Comparison of ENCODE assay signal across 24 cellular contexts in the genomic region with DNA sequence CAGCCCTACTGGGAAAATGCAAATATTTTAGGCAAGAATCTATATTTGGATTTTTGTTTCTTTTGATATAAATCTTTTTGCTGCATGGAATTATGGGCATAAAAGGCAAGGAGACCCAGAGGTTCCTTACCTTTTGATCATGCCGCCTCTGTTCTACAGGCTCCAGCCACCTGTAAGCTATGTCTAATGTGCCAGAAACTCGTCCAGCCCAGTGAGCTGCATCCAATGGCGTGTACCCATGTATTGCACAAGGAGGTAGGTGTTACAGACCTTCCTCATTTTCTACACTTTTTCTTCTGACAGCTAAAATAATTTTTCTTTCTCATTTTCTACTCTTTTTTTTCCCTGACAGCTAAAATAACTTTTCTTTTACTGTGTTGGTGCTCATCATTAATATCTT.
"Had no signal": no experiment of that assay in that cellular context is flagged by ENCODE, and none has a peak within 500 bp of the region (broad histone marks: within the 10 kb centered on the region; RNA-seq: fewer than 3 reads in every experiment).

No MANE protein-coding gene starts in this region.

- H3K27me3 ChIP-seq: esophagus squamous epithelium, gastroesophageal sphincter, right lobe of liver, spleen, tibial nerve, upper lobe of right lung, vagina had no signal

- DNase-seq: effector memory CD4-positive, alpha-beta T cell; esophagus squamous epithelium; foreskin fibroblast; glutamatergic neuron; islet precursor cell; left ventricle myocardium inferior; lower lobe of right lung; mesenchymal stem cell; midbrain; occipital lobe; right lobe of liver; spleen; stimulated activated CD4-positive, alpha-beta T cell treated with anti-CD3 and anti-CD28 coated beads, Interleukin-15, amount 100 ng/mL, for 24 hours; stimulated activated CD4-positive, alpha-beta T cell treated with anti-CD3 and anti-CD28 coated beads, Interleukin-1b, Interleukin-23, amount 100 ng/mL, for 48 hours; stimulated activated CD4-positive, alpha-beta T cell treated with anti-CD3 and anti-CD28 coated beads, Interleukin-4, amount 100 ng/mL, for 24 hours; upper lobe of right lung had no signal

- H3K36me3 ChIP-seq: prostate gland had no signal

- H3K4me1 ChIP-seq: gastroesophageal sphincter, left ventricle myocardium inferior, parathyroid adenoma, prostate gland, right lobe of liver, tibial nerve had no signal

- H3K27ac ChIP-seq: esophagus squamous epithelium, gastroesophageal sphincter, left ventricle myocardium inferior, lower lobe of right lung, parathyroid adenoma, prostate gland, right lobe of liver, spleen, tibial nerve, upper lobe of right lung, vagina had no signal

- H3K27me3 Mint-ChIP-seq: natural killer cell treated with Interleukin-12 subunit alpha and Interleukin-12 subunit beta and Interleukin-15 and Interleukin-18, amount 100 ng/mL, for 72 hours; stimulated activated memory B cell treated with anti-CD40 and anti-IgM and Interleukin-4, amounts not matched to agents 10 μg/mL and 1 μg/mL and 100 μg/mL, for 72 hours; stimulated activated naive CD8-positive, alpha-beta T cell treated with anti-CD3 and anti-CD28 coated beads, Interleukin-15, Interleukin-2, amounts not matched to agents 100 ng/mL and 50 ng/mL, for 24 hours had no signal

- H3K4me1 Mint-ChIP-seq: stimulated activated memory B cell treated with anti-CD40 and anti-IgM and Interleukin-4, amounts not matched to agents 10 μg/mL and 1 μg/mL and 100 μg/mL, for 72 hours had no signal

- H3K9me3 ChIP-seq: esophagus squamous epithelium, gastroesophageal sphincter, left ventricle myocardium inferior, lower lobe of right lung, prostate gland, right lobe of liver, spleen, tibial nerve, upper lobe of right lung, vagina had no signal

- H3K4me3 Mint-ChIP-seq: natural killer cell treated with Interleukin-12 subunit alpha and Interleukin-12 subunit beta and Interleukin-15 and Interleukin-18, amount 100 ng/mL, for 72 hours; stimulated activated memory B cell treated with anti-CD40 and anti-IgM and Interleukin-4, amounts not matched to agents 10 μg/mL and 1 μg/mL and 100 μg/mL, for 72 hours; stimulated activated naive CD8-positive, alpha-beta T cell treated with anti-CD3 and anti-CD28 coated beads, Interleukin-15, Interleukin-2, amounts not matched to agents 100 ng/mL and 50 ng/mL, for 24 hours had no signal

- ATAC-seq: gastroesophageal sphincter; natural killer cell treated with Interleukin-12 subunit alpha and Interleukin-12 subunit beta and Interleukin-15 and Interleukin-18, amount 100 ng/mL, for 72 hours; right lobe of liver; stimulated activated memory B cell treated with anti-CD40 and anti-IgM and Interleukin-4, amounts not matched to agents 10 μg/mL and 1 μg/mL and 100 μg/mL, for 72 hours had no signal

- H3K4me3 ChIP-seq: esophagus squamous epithelium, gastroesophageal sphincter, left ventricle myocardium inferior, lower lobe of right lung, prostate gland, right lobe of liver, spleen, tibial nerve, upper lobe of right lung, vagina had no signal

- H3K27ac Mint-ChIP-seq: natural killer cell treated with Interleukin-12 subunit alpha and Interleukin-12 subunit beta and Interleukin-15 and Interleukin-18, amount 100 ng/mL, for 72 hours; stimulated activated memory B cell treated with anti-CD40 and anti-IgM and Interleukin-4, amounts not matched to agents 10 μg/mL and 1 μg/mL and 100 μg/mL, for 72 hours; stimulated activated naive CD8-positive, alpha-beta T cell treated with anti-CD3 and anti-CD28 coated beads, Interleukin-15, Interleukin-2, amounts not matched to agents 100 ng/mL and 50 ng/mL, for 24 hours had no signal

- H3K9me3 Mint-ChIP-seq: natural killer cell treated with Interleukin-12 subunit alpha and Interleukin-12 subunit beta and Interleukin-15 and Interleukin-18, amount 100 ng/mL, for 72 hours; stimulated activated memory B cell treated with anti-CD40 and anti-IgM and Interleukin-4, amounts not matched to agents 10 μg/mL and 1 μg/mL and 100 μg/mL, for 72 hours; stimulated activated naive CD8-positive, alpha-beta T cell treated with anti-CD3 and anti-CD28 coated beads, Interleukin-15, Interleukin-2, amounts not matched to agents 100 ng/mL and 50 ng/mL, for 24 hours had no signal
